Comparison of ENCODE assay signal across 19 cellular contexts in the genomic region with DNA sequence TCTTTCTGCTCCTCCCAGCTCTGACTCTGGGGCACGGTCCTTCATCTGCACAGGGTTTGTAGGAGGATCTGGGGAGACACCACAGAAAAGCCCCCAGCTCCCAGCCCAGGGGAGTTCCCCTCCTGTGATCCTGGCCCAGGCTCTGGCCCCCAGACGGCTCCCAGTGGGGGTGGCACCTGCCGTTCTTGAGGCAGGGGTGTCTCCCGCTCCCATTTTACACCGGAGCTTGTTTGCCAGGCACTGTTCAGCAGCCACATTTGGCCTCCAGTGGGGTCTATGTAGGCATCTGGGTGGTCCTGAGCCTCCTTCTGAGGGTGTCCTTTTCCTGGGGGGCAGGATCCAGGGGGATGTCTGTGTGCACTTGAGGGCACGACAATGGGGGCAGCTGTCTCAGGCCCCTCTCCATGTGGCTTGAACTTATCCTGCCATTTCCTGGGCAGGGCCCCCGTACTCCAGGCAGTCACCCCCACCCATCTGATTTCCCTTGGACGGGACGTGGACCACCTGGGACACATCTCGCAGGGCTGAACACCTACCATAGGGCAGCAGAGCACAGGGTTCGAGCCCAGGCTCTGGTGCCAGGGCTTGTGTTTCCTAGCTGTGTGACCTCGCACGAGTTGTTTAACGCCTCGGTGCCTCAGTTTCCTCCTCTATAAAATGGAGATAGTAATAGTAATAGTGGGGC.
"Had no signal": no experiment of that assay in that cellular context is flagged by ENCODE, and none has a peak within 500 bp of the region (broad histone marks: within the 10 kb centered on the region; RNA-seq: fewer than 3 reads in every experiment).

No MANE protein-coding gene starts in this region.

- H3K4me3 ChIP-seq: coronary artery, hepatocyte, smooth muscle cell, testis, tibial nerve had no signal

- FAIRE-seq: endothelial cell of umbilical vein had no signal

- H3K27me3 ChIP-seq: hepatocyte, testis had no signal

- ATAC-seq: foreskin keratinocyte; left lobe of liver; naive thymus-derived CD4-positive, alpha-beta T cell; stimulated activated effector memory CD8-positive, alpha-beta T cell treated with anti-CD3 and anti-CD28 coated beads, Interleukin-12 subunit alpha, Interleukin-12 subunit beta, amount 100 ng/mL, for 72 hours had no signal

- H3K4me1 ChIP-seq: foreskin keratinocyte, testis, tibial nerve had no signal

- H3K9me3 ChIP-seq: neutrophil, testis had no signal

- H3K27ac ChIP-seq: coronary artery, foreskin keratinocyte, hepatocyte, neutrophil, testis, tibial nerve had no signal

- H3K36me3 ChIP-seq: neutrophil, tibial nerve had no signal

- DNase-seq: caudate nucleus; effector CD4-positive, alpha-beta T cell; endodermal cell; erythroblast; foreskin keratinocyte; kidney glomerular epithelial cell; naive thymus-derived CD4-positive, alpha-beta T cell; nephron progenitor cell; stimulated activated CD4-positive, alpha-beta T cell treated with anti-CD3 and anti-CD28 coated beads, Interleukin-4, amount 100 ng/mL, for 1 hour; stimulated activated CD8-positive, alpha-beta memory T cell treated with anti-CD3 and anti-CD28 coated beads, Interleukin-4, amount 100 ng/mL, for 48 hours; testis had no signal
